In the genomic region with DNA sequence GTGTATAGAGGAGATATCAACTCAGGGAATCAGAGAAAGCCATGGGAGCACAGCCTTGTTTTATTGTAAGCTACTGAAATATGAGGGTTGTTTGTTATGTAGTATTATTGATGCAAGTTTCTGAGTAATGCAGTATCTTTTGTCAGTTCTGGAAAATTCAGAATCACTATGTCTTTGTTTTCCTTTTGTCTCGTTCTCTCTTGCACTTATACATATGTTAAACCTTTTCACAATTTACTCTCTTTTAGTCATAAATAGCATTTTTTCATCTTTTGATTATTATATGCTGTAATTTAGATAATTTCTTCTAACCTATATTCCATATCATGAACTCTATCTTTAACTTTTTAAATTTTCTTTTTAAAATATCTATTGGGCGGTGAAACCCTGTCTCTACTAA, we compare ENCODE assay signal across 34 cellular contexts.
"Had no signal": no experiment of that assay in that cellular context is flagged by ENCODE, and none has a peak within 500 bp of the region (broad histone marks: within the 10 kb centered on the region; RNA-seq: fewer than 3 reads in every experiment).

No MANE protein-coding gene starts in this region.

- H3K27ac ChIP-seq: adrenal gland, ascending aorta, body of pancreas, brain microvascular endothelial cell, breast epithelium, cardiac muscle cell had no signal

- H3K4me1 ChIP-seq: adrenal gland, body of pancreas, breast epithelium had no signal

- H3K27me3 ChIP-seq: adrenal gland, ascending aorta, body of pancreas, brain microvascular endothelial cell, breast epithelium, cardiac muscle cell had no signal

- H3K4me3 ChIP-seq: adrenal gland, ascending aorta, body of pancreas, breast epithelium, cardiac muscle cell had no signal

- H3K9me3 ChIP-seq: adrenal gland, body of pancreas had no signal

- FAIRE-seq: astrocyte, bronchial epithelial cell had no signal

- DNase-seq: activated effector memory CD4-positive, alpha-beta T cell treated with anti-CD3 and anti-CD28 coated beads, Interleukin-2, amount 50 U/mL, for 16 hours; activated effector memory CD4-positive, alpha-beta T cell treated with Interleukin-2 at 50 U/mL for 16 hours; activated gamma-delta T cell; activated gamma-delta T cell treated with Interleukin-2 at 50 U/mL for 16 hours; activated naive CD4-positive, alpha-beta T cell; activated naive CD4-positive, alpha-beta T cell treated with anti-CD3 and anti-CD28 coated beads for 36 hours; activated naive CD4-positive, alpha-beta T cell treated with anti-CD3 and anti-CD28 coated beads, Interleukin-2, amount 10 ng/mL, durations not matched to agents 7 days and 5 days; activated naive CD4-positive, alpha-beta T cell treated with anti-CD3 and anti-CD28 coated beads, Interleukin-2, amount 50 U/mL, for 16 hours; activated naive CD4-positive, alpha-beta T cell treated with Interleukin-2 at 50 U/mL for 16 hours; activated naive CD8-positive, alpha-beta T cell treated with anti-CD3 and anti-CD28 coated beads for 36 hours; activated naive CD8-positive, alpha-beta T cell treated with anti-CD3 and anti-CD28 coated beads, Interleukin-2, amount 10 ng/mL, durations not matched to agents 7 days and 5 days; activated naive CD8-positive, alpha-beta T cell treated with anti-CD3 and anti-CD28 coated beads, Interleukin-2, amount 50 U/mL, for 24 hours; activated T-cell treated with anti-CD3 and anti-CD28 coated beads, Interleukin-2, amount 50 U/mL, for 1 hour; activated T-cell treated with anti-CD3 and anti-CD28 coated beads, Interleukin-2, amount 50 U/mL, for 24 hours; activated T-cell treated with anti-CD3 and anti-CD28 coated beads, Interleukin-2, amount 50 U/mL, for 4 hours; activated T-cell treated with anti-CD3 and anti-CD28 coated beads, Interleukin-2, amount 50 U/mL, for 48 hours; activated T-cell treated with anti-CD3 and anti-CD28 coated beads, Interleukin-2, amount 50 U/mL, for 72 hours; adrenal gland; amniotic stem cell; amygdala; anterior cingulate cortex; aorta; body of pancreas; brain microvascular endothelial cell; caudate nucleus; central memory CD4-positive, alpha-beta T cell; cerebellar nuclear complex had no signal

- ATAC-seq: activated naive CD4-positive, alpha-beta T cell treated with anti-CD3 and anti-CD28 coated beads, Interleukin-2, amount 50 U/mL, for 72 hours; activated naive CD8-positive, alpha-beta T cell treated with anti-CD3 and anti-CD28 coated beads, Interleukin-2, amount 50 U/mL, for 24 hours; activated T-cell treated with anti-CD3 and anti-CD28 coated beads, Interleukin-2, amount 50 U/mL, for 4 hours; activated T-cell treated with anti-CD3 and anti-CD28 coated beads, Interleukin-2, amount 50 U/mL, for 72 hours; activated T-helper 17 cell treated with anti-CD3 and anti-CD28 coated beads, Interleukin-2, amount 50 U/mL, for 72 hours; body of pancreas had no signal

- H3K36me3 ChIP-seq: adrenal gland, ascending aorta, brain microvascular endothelial cell, breast epithelium, cardiac muscle cell had no signal
